Comparison of ENCODE assay signal across 1 cellular context in the genomic region with DNA sequence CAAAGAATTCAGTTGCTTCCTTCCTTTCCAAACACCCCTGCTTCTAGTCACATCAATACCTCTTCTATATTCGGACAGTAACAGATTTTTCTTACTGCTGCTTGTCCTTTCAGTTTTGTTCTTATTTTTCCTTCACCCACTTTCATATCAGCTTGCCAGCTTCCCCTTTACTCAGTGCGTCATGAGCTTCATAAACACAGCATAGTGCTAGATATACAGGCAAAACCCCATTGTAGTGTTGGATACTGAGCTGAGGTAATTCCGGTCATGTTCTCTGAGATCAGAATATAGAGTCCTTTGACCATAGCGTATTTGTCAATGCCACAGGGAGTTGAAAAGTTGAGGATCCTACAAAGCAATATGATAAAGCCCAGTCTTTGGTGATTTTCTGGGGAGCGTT.
TF ChIP-seq lines count a peak whose summit lies in the region.

No MANE protein-coding gene starts in this region.

TF ChIP-seq in HepG2, 621 proteins besides CTCF, POLR2A, EP300 and RAD21:
- no peak for TF ChIP-seq ZFYVE20 (CRISPR knock-in tag; IDR thresholded peaks at IDR 0.05; ENCODE audit: borderline replicate concordance, low read depth)
- TF ChIP-seq, protein P1, sequence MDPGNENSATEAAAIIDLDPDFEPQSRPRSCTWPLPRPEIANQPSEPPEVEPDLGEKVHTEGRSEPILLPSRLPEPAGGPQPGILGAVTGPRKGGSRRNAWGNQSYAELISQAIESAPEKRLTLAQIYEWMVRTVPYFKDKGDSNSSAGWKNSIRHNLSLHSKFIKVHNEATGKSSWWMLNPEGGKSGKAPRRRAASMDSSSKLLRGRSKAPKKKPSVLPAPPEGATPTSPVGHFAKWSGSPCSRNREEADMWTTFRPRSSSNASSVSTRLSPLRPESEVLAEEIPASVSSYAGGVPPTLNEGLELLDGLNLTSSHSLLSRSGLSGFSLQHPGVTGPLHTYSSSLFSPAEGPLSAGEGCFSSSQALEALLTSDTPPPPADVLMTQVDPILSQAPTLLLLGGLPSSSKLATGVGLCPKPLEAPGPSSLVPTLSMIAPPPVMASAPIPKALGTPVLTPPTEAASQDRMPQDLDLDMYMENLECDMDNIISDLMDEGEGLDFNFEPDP (CRISPR knock-in tag; conservative IDR thresholded peaks at IDR 0.05), result no peak
- no peak for TF ChIP-seq MXD4 (CRISPR knock-in tag; IDR thresholded peaks at IDR 0.05)
- no peak for TF ChIP-seq ZNF720 (CRISPR knock-in tag; IDR thresholded peaks at IDR 0.05)
- no peak for TF ChIP-seq DNMT3B (CRISPR knock-in tag; conservative IDR thresholded peaks at IDR 0.05)
- no peak for TF ChIP-seq ATAD3A (CRISPR knock-in tag; IDR thresholded peaks at IDR 0.05)
- no peak for TF ChIP-seq LCORL (IDR thresholded peaks at IDR 0.05)
- TF ChIP-seq LCORL (CRISPR knock-in tag; IDR thresholded peaks at IDR 0.05), result no peak
- TF ChIP-seq, protein P2, sequence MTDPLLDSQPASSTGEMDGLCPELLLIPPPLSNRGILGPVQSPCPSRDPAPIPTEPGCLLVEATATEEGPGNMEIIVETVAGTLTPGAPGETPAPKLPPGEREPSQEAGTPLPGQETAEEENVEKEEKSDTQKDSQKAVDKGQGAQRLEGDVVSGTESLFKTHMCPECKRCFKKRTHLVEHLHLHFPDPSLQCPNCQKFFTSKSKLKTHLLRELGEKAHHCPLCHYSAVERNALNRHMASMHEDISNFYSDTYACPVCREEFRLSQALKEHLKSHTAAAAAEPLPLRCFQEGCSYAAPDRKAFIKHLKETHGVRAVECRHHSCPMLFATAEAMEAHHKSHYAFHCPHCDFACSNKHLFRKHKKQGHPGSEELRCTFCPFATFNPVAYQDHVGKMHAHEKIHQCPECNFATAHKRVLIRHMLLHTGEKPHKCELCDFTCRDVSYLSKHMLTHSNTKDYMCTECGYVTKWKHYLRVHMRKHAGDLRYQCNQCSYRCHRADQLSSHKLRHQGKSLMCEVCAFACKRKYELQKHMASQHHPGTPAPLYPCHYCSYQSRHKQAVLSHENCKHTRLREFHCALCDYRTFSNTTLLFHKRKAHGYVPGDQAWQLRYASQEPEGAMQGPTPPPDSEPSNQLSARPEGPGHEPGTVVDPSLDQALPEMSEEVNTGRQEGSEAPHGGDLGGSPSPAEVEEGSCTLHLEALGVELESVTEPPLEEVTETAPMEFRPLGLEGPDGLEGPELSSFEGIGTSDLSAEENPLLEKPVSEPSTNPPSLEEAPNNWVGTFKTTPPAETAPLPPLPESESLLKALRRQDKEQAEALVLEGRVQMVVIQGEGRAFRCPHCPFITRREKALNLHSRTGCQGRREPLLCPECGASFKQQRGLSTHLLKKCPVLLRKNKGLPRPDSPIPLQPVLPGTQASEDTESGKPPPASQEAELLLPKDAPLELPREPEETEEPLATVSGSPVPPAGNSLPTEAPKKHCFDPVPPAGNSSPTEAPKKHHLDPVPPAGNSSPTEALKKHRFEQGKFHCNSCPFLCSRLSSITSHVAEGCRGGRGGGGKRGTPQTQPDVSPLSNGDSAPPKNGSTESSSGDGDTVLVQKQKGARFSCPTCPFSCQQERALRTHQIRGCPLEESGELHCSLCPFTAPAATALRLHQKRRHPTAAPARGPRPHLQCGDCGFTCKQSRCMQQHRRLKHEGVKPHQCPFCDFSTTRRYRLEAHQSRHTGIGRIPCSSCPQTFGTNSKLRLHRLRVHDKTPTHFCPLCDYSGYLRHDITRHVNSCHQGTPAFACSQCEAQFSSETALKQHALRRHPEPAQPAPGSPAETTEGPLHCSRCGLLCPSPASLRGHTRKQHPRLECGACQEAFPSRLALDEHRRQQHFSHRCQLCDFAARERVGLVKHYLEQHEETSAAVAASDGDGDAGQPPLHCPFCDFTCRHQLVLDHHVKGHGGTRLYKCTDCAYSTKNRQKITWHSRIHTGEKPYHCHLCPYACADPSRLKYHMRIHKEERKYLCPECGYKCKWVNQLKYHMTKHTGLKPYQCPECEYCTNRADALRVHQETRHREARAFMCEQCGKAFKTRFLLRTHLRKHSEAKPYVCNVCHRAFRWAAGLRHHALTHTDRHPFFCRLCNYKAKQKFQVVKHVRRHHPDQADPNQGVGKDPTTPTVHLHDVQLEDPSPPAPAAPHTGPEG (CRISPR knock-in tag; IDR thresholded peaks at IDR 0.05), result no peak
- no peak for TF ChIP-seq HDAC6 (IDR thresholded peaks at IDR 0.05; ENCODE audit: low read depth, low read length)
- TF ChIP-seq ARNT (IDR thresholded peaks at IDR 0.05), result no peak
- TF ChIP-seq MYC (CRISPR knock-in tag; IDR thresholded peaks at IDR 0.05; ENCODE audit: borderline replicate concordance), result no peak
- TF ChIP-seq, protein P3, sequence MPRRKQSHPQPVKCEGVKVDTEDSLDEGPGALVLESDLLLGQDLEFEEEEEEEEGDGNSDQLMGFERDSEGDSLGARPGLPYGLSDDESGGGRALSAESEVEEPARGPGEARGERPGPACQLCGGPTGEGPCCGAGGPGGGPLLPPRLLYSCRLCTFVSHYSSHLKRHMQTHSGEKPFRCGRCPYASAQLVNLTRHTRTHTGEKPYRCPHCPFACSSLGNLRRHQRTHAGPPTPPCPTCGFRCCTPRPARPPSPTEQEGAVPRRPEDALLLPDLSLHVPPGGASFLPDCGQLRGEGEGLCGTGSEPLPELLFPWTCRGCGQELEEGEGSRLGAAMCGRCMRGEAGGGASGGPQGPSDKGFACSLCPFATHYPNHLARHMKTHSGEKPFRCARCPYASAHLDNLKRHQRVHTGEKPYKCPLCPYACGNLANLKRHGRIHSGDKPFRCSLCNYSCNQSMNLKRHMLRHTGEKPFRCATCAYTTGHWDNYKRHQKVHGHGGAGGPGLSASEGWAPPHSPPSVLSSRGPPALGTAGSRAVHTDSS (CRISPR knock-in tag; conservative IDR thresholded peaks at IDR 0.05), result no peak
- TF ChIP-seq KLF13 (CRISPR knock-in tag; IDR thresholded peaks at IDR 0.05), result no peak
